15 cellular contexts compared by ENCODE assay signal in genomic region chr4:186737427-186737826, GRCh38. TPM values are rescaled to one million over a fixed set of nuclear protein-coding genes. Genes with fewer than 3 reads are reported as not detected.
A peak's percentile ranks its signal among the peaks of the same experiment; 100 is the strongest.
DNase-seq lines count a peak whose midpoint lies in the region; ATAC-seq and TF ChIP-seq lines count a peak whose summit lies in the region.
"Had no signal": no experiment of that assay in that cellular context is flagged by ENCODE, and none has a peak within 500 bp of the region (broad histone marks: within the 10 kb centered on the region; RNA-seq: fewer than 3 reads in every experiment).

No MANE protein-coding gene starts in this region.

- peaks cover 2% of the 10 kb centered on the region for H3K36me3 Mint-ChIP-seq in MCF 10A (ENCODE audit: insufficient read depth, unreplicated experiment)
- H3K36me3 Mint-ChIP-seq: CD4-positive, CD25-positive, alpha-beta regulatory T cell had no signal

- H3K27ac ChIP-seq in breast epithelium, result no peak overlapping the region
- H3K27ac ChIP-seq in Panc1 (ENCODE audit: low read length), result no peak overlapping the region
- peak overlapping the region; percentile 20 for H3K27ac ChIP-seq in mammary epithelial cell (ENCODE audit: insufficient read depth, low read depth, low read length)
- H3K27ac ChIP-seq: BLaER1 treated with 17β-estradiol and CSF1 and Interleukin-3, amounts not matched to agents 10 nM and 100 nM had no signal

- H3K9me3 ChIP-seq in breast epithelium (no peaks in the 10 kb centered on the region), Panc1 (ENCODE audit: control insufficient read depth, insufficient read depth, low read depth, low read length) (no peaks in the 10 kb centered on the region), mammary epithelial cell (replicated peaks; ENCODE audit: insufficient read depth, low read length) (no peaks in the 10 kb centered on the region)

- peaks cover 17% of the 10 kb centered on the region for H3K4me1 Mint-ChIP-seq in MCF 10A (ENCODE audit: insufficient read depth, unreplicated experiment)
- H3K4me1 Mint-ChIP-seq: CD4-positive, CD25-positive, alpha-beta regulatory T cell had no signal

- no peak overlapping the region for H2AFZ ChIP-seq in mammary epithelial cell (ENCODE audit: low read depth, low read length)

- TF ChIP-seq POLR2A in breast epithelium (IDR thresholded peaks at IDR 0.05), result no peak

- intact Hi-C loops in MCF 10A (cut with micrococcal nuclease) (loop anchor here (2.0 kb wide), 1 partner anchor 27 kb away; no protein-coding TSS in a partner anchor), breast epithelium (cut with DNase I; ENCODE audit: low total_unique reads) (no loop called here), Panc1 (cut with micrococcal nuclease; ENCODE audit: unreplicated experiment) (no loop called here), mammary epithelial cell (cut with micrococcal nuclease) (no loop called here)

- peaks cover 3% of the 10 kb centered on the region for H3K79me2 ChIP-seq in mammary epithelial cell (ENCODE audit: insufficient read depth, low read length)

- DNase-seq in MCF 10A (ENCODE audit: unreplicated experiment), result no peak
- no peak for DNase-seq in breast epithelium (ENCODE audit: low spot score in 2 of 2)
- no peak for DNase-seq in Panc1 (ENCODE audit: low read depth, low spot score)
- no peak for DNase-seq in mammary epithelial cell
- DNase-seq in NCI-H1436 treated with DMSO at 0.1 percent for 48 hours (lab: John Stamatoyannopoulos, UW), result no peak
- no peak for DNase-seq in DMS153 (lab: John Stamatoyannopoulos, UW)
- DNase-seq: 8988T; ACHN; CD4-positive, CD25-positive, alpha-beta regulatory T cell; DMS79 treated with DMSO at 0.1 percent for 48 hours; EL; HCEC 1CT had no signal

- dilution Hi-C loops in mammary epithelial cell (cut with HindIII; ENCODE audit: low sequenced_read_pairs), result no loop called here

- H3K27ac Mint-ChIP-seq in MCF 10A (ENCODE audit: low read depth, unreplicated experiment), result peak overlapping the region; percentile 83
- H3K27ac Mint-ChIP-seq: CD4-positive, CD25-positive, alpha-beta regulatory T cell had no signal

- H3K4me1 ChIP-seq in breast epithelium (no peaks in the 10 kb centered on the region), Panc1 (ENCODE audit: control insufficient read depth, insufficient read depth, low read length) (peaks cover 13% of the 10 kb centered on the region), mammary epithelial cell (ENCODE audit: insufficient read depth, low read length) (peaks cover 20% of the 10 kb centered on the region)

- no peak overlapping the region for H3K4me3 ChIP-seq in breast epithelium
- H3K4me3 ChIP-seq in Panc1 (ENCODE audit: low read depth in 2 of 2, low read length in 2 of 2), result no peak overlapping the region
- no peak overlapping the region for H3K4me3 ChIP-seq in mammary epithelial cell (replicated peaks in 1 of 3; ENCODE audit: insufficient read depth in 1 of 3, low read depth in 2 of 3, low read length in 3 of 3)
- H3K4me3 ChIP-seq: BLaER1 treated with 17β-estradiol and CSF1 and Interleukin-3, amounts not matched to agents 10 nM and 100 nM had no signal

- TF ChIP-seq CTCF in MCF 10A (IDR thresholded peaks at IDR 0.05; ENCODE audit: unreplicated experiment) (no peak), breast epithelium (IDR thresholded peaks at IDR 0.05) (no peak), Panc1 (IDR thresholded peaks at IDR 0.05) (peak; percentile 34), mammary epithelial cell (conservative IDR thresholded peaks at IDR 0.05 in 1 of 2, IDR thresholded peaks at IDR 0.05 in 1 of 2; ENCODE audit: extremely low read depth in 1 of 2, insufficient read depth in 1 of 2, low read depth in 1 of 2, low read length in 2 of 2) (no peak)

- H3K4me2 ChIP-seq in mammary epithelial cell (ENCODE audit: insufficient read depth, low read depth, low read length), result no peak overlapping the region
- H3K4me2 ChIP-seq: BLaER1 treated with 17β-estradiol and CSF1 and Interleukin-3, amounts not matched to agents 10 nM and 100 nM had no signal

- no peaks in the 10 kb centered on the region for H3K27me3 Mint-ChIP-seq in MCF 10A (ENCODE audit: insufficient read depth, unreplicated experiment)
- H3K27me3 Mint-ChIP-seq: CD4-positive, CD25-positive, alpha-beta regulatory T cell had no signal

- H3K9ac ChIP-seq in mammary epithelial cell (ENCODE audit: insufficient read depth, low read length), result no peak overlapping the region
- H3K9ac ChIP-seq: BLaER1 treated with 17β-estradiol and CSF1 and Interleukin-3, amounts not matched to agents 10 nM and 100 nM had no signal

- no peaks in the 10 kb centered on the region for H3K27me3 ChIP-seq in breast epithelium
- H3K27me3 ChIP-seq in Panc1 (ENCODE audit: control insufficient read depth, insufficient read depth, low read length), result no peaks in the 10 kb centered on the region
- H3K27me3 ChIP-seq in mammary epithelial cell (ENCODE audit: insufficient read depth, low read length), result no peaks in the 10 kb centered on the region
- H3K27me3 ChIP-seq: BLaER1 treated with 17β-estradiol and CSF1 and Interleukin-3, amounts not matched to agents 10 nM and 100 nM had no signal

- BruUV-seq in MCF 10A (replicated peaks; lab: Mats Ljungman, UMichigan) (no TSS peak), Panc1 (replicated peaks; lab: Mats Ljungman, UMichigan) (no TSS peak), mammary epithelial cell (replicated peaks; lab: Mats Ljungman, UMichigan) (no TSS peak)

- POLR2A ChIA-PET in MCF 10A (lab: Yijun Ruan, JAX), result interaction anchor here (2.0 kb wide), 1 partner anchor 10 kb away, joined by 15 read pairs; no protein-coding TSS in a partner anchor
- POLR2A ChIA-PET in Panc1 (lab: Charles Lee), result no interaction called here

- peaks cover 4% of the 10 kb centered on the region for H3K9me3 Mint-ChIP-seq in MCF 10A (ENCODE audit: unreplicated experiment)

- CTCF ChIA-PET in MCF 10A (lab: Yijun Ruan, JAX) (interaction anchor here (0.6 kb wide), 1 partner anchor 78 kb away, joined by 3 read pairs; no protein-coding TSS in a partner anchor), Panc1 (lab: Charles Lee) (no interaction called here), mammary epithelial cell (lab: Charles Lee; ENCODE audit: low non-redundant PET) (no interaction called here)

- ATAC-seq in Panc1, result no peak
- ATAC-seq in HG02970 (IDR thresholded peaks at IDR 0.05; ENCODE audit: low FRiP score, unreplicated experiment), result no peak
- ATAC-seq in GM18502 (IDR thresholded peaks at IDR 0.05; ENCODE audit: poor library complexity, unreplicated experiment), result no peak

- no peaks in the 10 kb centered on the region for H4K20me1 ChIP-seq in mammary epithelial cell (ENCODE audit: insufficient read depth, low read length)
- H4K20me1 ChIP-seq: BLaER1 treated with 17β-estradiol and CSF1 and Interleukin-3, amounts not matched to agents 10 nM and 100 nM had no signal

- H3K36me3 ChIP-seq in breast epithelium, result no peaks in the 10 kb centered on the region
- no peaks in the 10 kb centered on the region for H3K36me3 ChIP-seq in Panc1 (ENCODE audit: control insufficient read depth, insufficient read depth, low read length)
- H3K36me3 ChIP-seq in mammary epithelial cell (ENCODE audit: insufficient read depth, low read length), result no peaks in the 10 kb centered on the region
- H3K36me3 ChIP-seq: BLaER1 treated with 17β-estradiol and CSF1 and Interleukin-3, amounts not matched to agents 10 nM and 100 nM had no signal

- H3K4me3 Mint-ChIP-seq in MCF 10A (ENCODE audit: unreplicated experiment), result no peak overlapping the region
- H3K4me3 Mint-ChIP-seq: CD4-positive, CD25-positive, alpha-beta regulatory T cell had no signal

- in situ Hi-C loops in Panc1 (cut with HindIII; ENCODE audit: low pct_unique_long_range_greater_than_20kb, low sequenced_read_pairs), result no loop called here
- in situ Hi-C loops in mammary epithelial cell (cut with MboI; ENCODE audit: low sequenced_read_pairs in 2 of 2), result loop anchor here (25.0 kb wide), 2 partner anchors 175 to 200 kb away; no protein-coding TSS in a partner anchor

- 96% methylated on average over 4 of the region's 4 CpGs for WGBS in mammary epithelial cell (ENCODE audit: low coverage, missing lambda C conversion rate)

RNA-seq across cellular contexts. Expression of gene FAT1, which starts 13.8 kb away (rescaled TPM):
- total RNA-seq in MCF 10A (2022) (132 and 165 TPM in 2 replicates), breast epithelium (100 to 1,000 TPM in 1 of 3 donors, 10 to 100 TPM in 2; 54.2 to 125 (median 87.2) TPM), Panc1 (2021; ENCODE audit: unreplicated experiment) (288 TPM), mammary epithelial cell (1,000 to 10,000 TPM in 1 of 2 donors, 100 to 1,000 TPM in 1; 773 to 1,267 TPM)
- polyA plus RNA-seq in Panc1 (2012; ENCODE audit: insufficient read length), result 203 TPM
- 307 TPM for polyA plus RNA-seq in mammary epithelial cell
- 1,946 TPM for polyA minus RNA-seq in mammary epithelial cell
- total RNA-seq: CD4-positive, CD25-positive, alpha-beta regulatory T cell had no signal
